Comparison of ENCODE assay signal across 8 cellular contexts in genomic region chr1:85259118-85259865, GRCh38. TPM values are rescaled to one million over a fixed set of nuclear protein-coding genes. Genes with fewer than 3 reads are reported as not detected.
DNase-seq lines count a peak whose midpoint lies in the region; ATAC-seq and TF ChIP-seq lines count a peak whose summit lies in the region.

TSS of gene C1orf52 (minus strand) at chr1:85259662. CDS start at chr1:85259633, 29 bp downstream.

- DNase-seq in DMS53 (lab: John Stamatoyannopoulos, UW) (peak; percentile 98), OCI-M2 (lab: John Stamatoyannopoulos, UW; ENCODE audit: unreplicated experiment) (peak; percentile 37), activated T-cell treated with anti-CD3 and anti-CD28 coated beads for 48 hours (ENCODE audit: low read depth) (peak; percentile 97), epithelial cell of prostate (ENCODE audit: low read depth, low spot score) (peak; percentile 41), mucosa of gallbladder (ENCODE audit: low spot score) (peak; percentile 94)
- DNase-seq in stimulated activated CD8-positive, alpha-beta memory T cell treated with anti-CD3 and anti-CD28 coated beads, Interleukin-4, amount 100 ng/mL, for 4 hours (ENCODE audit: low read depth in 2 of 2, low spot score in 1 of 2) = peak; percentile 87 to 97

- no peak for TF ChIP-seq EP300 in Ishikawa (IDR thresholded peaks at IDR 0.05; ENCODE audit: borderline replicate concordance)

- TF ChIP-seq RAD21 in Ishikawa (IDR thresholded peaks at IDR 0.05; ENCODE audit: low read depth) = peak; percentile 70

- ATAC-seq in GM21576 (IDR thresholded peaks at IDR 0.05; ENCODE audit: unreplicated experiment) = peak; percentile 96

- peak within 1 kb of the TSS; percentile 42 for H3K27ac ChIP-seq in epithelial cell of prostate

TF ChIP-seq in Ishikawa, 13 proteins besides CTCF, POLR2A, EP300 and RAD21:
- TF ChIP-seq TEAD4 (IDR thresholded peaks at IDR 0.05) (0 out of 2 replicates have a peak, but pooled peaks have one; percentile 20), MAX (IDR thresholded peaks at IDR 0.05) (peak; percentile 28; the same call in 1 of the 2 replicates), FOXM1 (IDR thresholded peaks at IDR 0.05; ENCODE audit: borderline replicate concordance, low read depth) (no peak), YY1 (IDR thresholded peaks at IDR 0.05; ENCODE audit: low read depth) (peak; percentile 88), CEBPB (IDR thresholded peaks at IDR 0.05) (no peak), TAF1 (IDR thresholded peaks at IDR 0.05; ENCODE audit: low read depth) (peak; percentile 86), ZBTB7A (IDR thresholded peaks at IDR 0.05; ENCODE audit: low read depth) (peak; percentile 93)
TF ChIP-seq in Ishikawa: peak in this region for 5.

RNA-seq across cellular contexts. Expression of gene C1orf52, which starts in this region (rescaled TPM):
- 18.6 TPM for total RNA-seq in mucosa of gallbladder

Comparison
In these comparisons a context has a peak if more than half of its experiments do, and no peak if none do; other contexts are left out.
1. Peak in every context shown above with its lines: DNase-seq, ATAC-seq and H3K27ac ChIP-seq.
2. DNase-seq: peak in every context shown above with its lines; median percentile 98 in DMS53; 97 in activated T-cell treated with anti-CD3 and anti-CD28 coated beads for 48 hours; 94 in mucosa of gallbladder; 92 in stimulated activated CD8-positive, alpha-beta memory T cell treated with anti-CD3 and anti-CD28 coated beads, Interleukin-4, amount 100 ng/mL, for 4 hours; 41 in epithelial cell of prostate; 37 in OCI-M2.